Comparison of ENCODE assay signal across 12 cellular contexts in the genomic region with DNA sequence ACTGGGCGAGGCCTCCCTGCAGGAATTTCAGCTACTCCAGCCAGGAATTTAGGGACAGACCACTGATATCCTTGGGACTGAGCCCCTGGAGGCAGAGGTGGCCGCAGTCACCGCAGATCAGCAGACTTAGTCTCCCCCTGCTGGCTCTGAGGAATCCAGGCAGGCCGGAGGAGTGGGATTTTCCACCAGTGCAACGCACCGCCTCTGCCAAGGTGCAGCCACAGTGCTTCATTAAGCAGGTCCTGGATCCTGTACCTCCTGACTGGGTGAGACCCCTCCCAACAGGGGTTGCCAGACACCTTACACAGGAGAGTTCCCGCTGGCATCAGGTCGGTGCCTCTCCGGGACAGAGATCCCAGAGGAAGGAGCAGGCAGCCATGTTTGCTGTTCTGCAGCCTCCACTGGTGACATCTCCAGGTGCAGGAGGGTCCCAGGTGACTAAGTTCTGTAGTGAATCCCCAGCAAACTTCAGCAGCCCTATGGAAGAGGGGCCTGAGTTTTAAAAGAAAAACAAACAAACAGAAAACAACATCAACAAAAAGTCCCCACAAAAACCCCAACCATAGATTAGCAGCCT.
DNase-seq lines count a peak whose midpoint lies in the region; ATAC-seq, FAIRE-seq and TF ChIP-seq lines count a peak whose summit lies in the region.
"Had no signal": no experiment of that assay in that cellular context is flagged by ENCODE, and none has a peak within 500 bp of the region (broad histone marks: within the 10 kb centered on the region; RNA-seq: fewer than 3 reads in every experiment).

No MANE protein-coding gene starts in this region.

- H3K9me3 Mint-ChIP-seq in activated CD8-positive, alpha-beta memory T cell treated with anti-CD3 and anti-CD28 coated beads, Interleukin-2, amount 10 ng/mL, durations not matched to agents 7 days and 5 days (ENCODE audit: low read depth), result peaks cover 5% of the 10 kb centered on the region
- no peaks in the 10 kb centered on the region for H3K9me3 Mint-ChIP-seq in activated T-helper 1 cell treated with anti-CD3 and anti-CD28 coated beads, Interleukin-12 subunit alpha, Interleukin-12 subunit beta, Interleukin-2, Interleukin-4 antibody, amounts not matched to agents 30 ng/mL and 10 ng/mL and 1 ng/mL, durations not matched to agents 14 hours and 24 hours and 36 hours

- H3K27me3 Mint-ChIP-seq in activated CD8-positive, alpha-beta memory T cell treated with anti-CD3 and anti-CD28 coated beads, Interleukin-2, amount 10 ng/mL, durations not matched to agents 7 days and 5 days, result no peaks in the 10 kb centered on the region
- H3K27me3 Mint-ChIP-seq in activated T-helper 1 cell treated with anti-CD3 and anti-CD28 coated beads, Interleukin-12 subunit alpha, Interleukin-12 subunit beta, Interleukin-2, Interleukin-4 antibody, amounts not matched to agents 30 ng/mL and 10 ng/mL and 1 ng/mL, durations not matched to agents 14 hours and 24 hours and 36 hours (ENCODE audit: insufficient read depth), result no peaks in the 10 kb centered on the region
- H3K27me3 Mint-ChIP-seq: activated naive CD8-positive, alpha-beta T cell treated with anti-CD3 and anti-CD28 coated beads, Interleukin-2, amount 50 U/mL, for 24 hours had no signal

- no peak overlapping the region for H3K4me3 Mint-ChIP-seq in activated CD8-positive, alpha-beta memory T cell treated with anti-CD3 and anti-CD28 coated beads, Interleukin-2, amount 10 ng/mL, durations not matched to agents 7 days and 5 days
- no peak overlapping the region for H3K4me3 Mint-ChIP-seq in activated T-helper 1 cell treated with anti-CD3 and anti-CD28 coated beads, Interleukin-12 subunit alpha, Interleukin-12 subunit beta, Interleukin-2, Interleukin-4 antibody, amounts not matched to agents 30 ng/mL and 10 ng/mL and 1 ng/mL, durations not matched to agents 14 hours and 24 hours and 36 hours
- H3K4me3 Mint-ChIP-seq: activated naive CD8-positive, alpha-beta T cell treated with anti-CD3 and anti-CD28 coated beads, Interleukin-2, amount 50 U/mL, for 24 hours had no signal

- no CpG with 5 or more reads among the region's 9 CpGs for WGBS in iPS DF 6.9 (ENCODE audit: insufficient coverage, insufficient read length)

- CTCF ChIA-PET in activated CD8-positive, alpha-beta memory T cell treated with anti-CD3 and anti-CD28 coated beads, Interleukin-2, amount 10 ng/mL, durations not matched to agents 7 days and 5 days (lab: Charles Lee), result no interaction called here

- FAIRE-seq in urothelium cell line (lab: Jason Lieb, UNC), result no peak
- FAIRE-seq: GM18507 had no signal

- no peak overlapping the region for H3K27ac ChIP-seq in right atrium auricular region
- H3K27ac ChIP-seq in WERI-Rb-1, result no peak overlapping the region
- H3K27ac ChIP-seq in iPS DF 6.9 (ENCODE audit: low read length), result no peak overlapping the region

- no peaks in the 10 kb centered on the region for H3K36me3 Mint-ChIP-seq in activated CD8-positive, alpha-beta memory T cell treated with anti-CD3 and anti-CD28 coated beads, Interleukin-2, amount 10 ng/mL, durations not matched to agents 7 days and 5 days
- H3K36me3 Mint-ChIP-seq in activated T-helper 1 cell treated with anti-CD3 and anti-CD28 coated beads, Interleukin-12 subunit alpha, Interleukin-12 subunit beta, Interleukin-2, Interleukin-4 antibody, amounts not matched to agents 30 ng/mL and 10 ng/mL and 1 ng/mL, durations not matched to agents 14 hours and 24 hours and 36 hours (ENCODE audit: low read depth), result no peaks in the 10 kb centered on the region

- TF ChIP-seq CTCF in right atrium auricular region (IDR thresholded peaks at IDR 0.05) (peak in 1 of 2 donors; percentile 29), WERI-Rb-1 (IDR thresholded peaks at IDR 0.05; ENCODE audit: low read depth, low read length) (peak; percentile 58)

- H3K27me3 ChIP-seq in right atrium auricular region (no peaks in the 10 kb centered on the region), WERI-Rb-1 (ENCODE audit: insufficient read depth, low read depth, severe bottlenecking) (no peaks in the 10 kb centered on the region), iPS DF 6.9 (ENCODE audit: control insufficient read depth, insufficient read depth, low read length) (no peaks in the 10 kb centered on the region)

- intact Hi-C loops in Right ventricle myocardium inferior (cut with DNase I), result no loop called here
- intact Hi-C loops in activated T-helper 1 cell treated with anti-CD3 and anti-CD28 coated beads, Interleukin-12 subunit alpha, Interleukin-12 subunit beta, Interleukin-2, Interleukin-4 antibody, amounts not matched to agents 30 ng/mL and 10 ng/mL and 1 ng/mL, durations not matched to agents 14 hours and 24 hours and 36 hours (cut with micrococcal nuclease), result no loop called here

- no peak overlapping the region for H3K27ac Mint-ChIP-seq in activated CD8-positive, alpha-beta memory T cell treated with anti-CD3 and anti-CD28 coated beads, Interleukin-2, amount 10 ng/mL, durations not matched to agents 7 days and 5 days
- H3K27ac Mint-ChIP-seq in activated T-helper 1 cell treated with anti-CD3 and anti-CD28 coated beads, Interleukin-12 subunit alpha, Interleukin-12 subunit beta, Interleukin-2, Interleukin-4 antibody, amounts not matched to agents 30 ng/mL and 10 ng/mL and 1 ng/mL, durations not matched to agents 14 hours and 24 hours and 36 hours, result no peak overlapping the region
- H3K27ac Mint-ChIP-seq: activated naive CD8-positive, alpha-beta T cell treated with anti-CD3 and anti-CD28 coated beads, Interleukin-2, amount 50 U/mL, for 24 hours had no signal

- no peaks in the 10 kb centered on the region for H3K4me1 Mint-ChIP-seq in activated CD8-positive, alpha-beta memory T cell treated with anti-CD3 and anti-CD28 coated beads, Interleukin-2, amount 10 ng/mL, durations not matched to agents 7 days and 5 days
- no peaks in the 10 kb centered on the region for H3K4me1 Mint-ChIP-seq in activated T-helper 1 cell treated with anti-CD3 and anti-CD28 coated beads, Interleukin-12 subunit alpha, Interleukin-12 subunit beta, Interleukin-2, Interleukin-4 antibody, amounts not matched to agents 30 ng/mL and 10 ng/mL and 1 ng/mL, durations not matched to agents 14 hours and 24 hours and 36 hours (ENCODE audit: low read depth)
- H3K4me1 Mint-ChIP-seq: activated naive CD8-positive, alpha-beta T cell treated with anti-CD3 and anti-CD28 coated beads, Interleukin-2, amount 50 U/mL, for 24 hours had no signal

- ATAC-seq in Right ventricle myocardium inferior (peak; percentile 74), GM18498 (IDR thresholded peaks at IDR 0.05; ENCODE audit: unreplicated experiment) (no peak)
- no peak for ATAC-seq in activated CD8-positive, alpha-beta memory T cell treated with anti-CD3 and anti-CD28 coated beads, Interleukin-2, amount 10 ng/mL, durations not matched to agents 7 days and 5 days
- ATAC-seq: activated naive CD8-positive, alpha-beta T cell treated with anti-CD3 and anti-CD28 coated beads, Interleukin-2, amount 50 U/mL, for 24 hours had no signal

- H3K36me3 ChIP-seq in right atrium auricular region (no peaks in the 10 kb centered on the region), WERI-Rb-1 (no peaks in the 10 kb centered on the region), iPS DF 6.9 (ENCODE audit: control insufficient read depth, insufficient read depth, low read length) (no peaks in the 10 kb centered on the region)

- H3K4me3 ChIP-seq in right atrium auricular region (no peak overlapping the region), WERI-Rb-1 (ENCODE audit: low read depth, low read length) (no peak overlapping the region), iPS DF 6.9 (ENCODE audit: low read length) (no peak overlapping the region)

- DNase-seq in Right ventricle myocardium inferior (ENCODE audit: missing footprints), result peak; percentile 28
- no peak for DNase-seq in right atrium auricular region (ENCODE audit: low spot score)
- DNase-seq in WERI-Rb-1, result peak; percentile 36
- DNase-seq in iPS DF 6.9 (ENCODE audit: low read depth, low spot score), result peak; percentile 58
- DNase-seq in urothelium cell line (ENCODE audit: low spot score), result peak; percentile 55
- DNase-seq in activated CD8-positive, alpha-beta memory T cell treated with anti-CD3 and anti-CD28 coated beads, Interleukin-2, amount 10 ng/mL, durations not matched to agents 7 days and 5 days, result no peak
- DNase-seq in activated T-helper 1 cell treated with anti-CD3 and anti-CD28 coated beads, Interleukin-12 subunit alpha, Interleukin-12 subunit beta, Interleukin-2, Interleukin-4 antibody, amounts not matched to agents 30 ng/mL and 10 ng/mL and 1 ng/mL, durations not matched to agents 14 hours and 24 hours and 36 hours (ENCODE audit: low spot score), result no peak
- DNase-seq: ACHN; activated naive CD8-positive, alpha-beta T cell treated with anti-CD3 and anti-CD28 coated beads, Interleukin-2, amount 50 U/mL, for 24 hours; DMS79 treated with DMSO at 0.1 percent for 48 hours had no signal

- H3K4me1 ChIP-seq in right atrium auricular region, result no peaks in the 10 kb centered on the region
- H3K4me1 ChIP-seq in iPS DF 6.9 (ENCODE audit: control insufficient read depth, insufficient read depth, low read length), result peaks cover 5% of the 10 kb centered on the region

- H3K9me3 ChIP-seq in right atrium auricular region (no peaks in the 10 kb centered on the region), WERI-Rb-1 (ENCODE audit: severe bottlenecking) (no peaks in the 10 kb centered on the region), iPS DF 6.9 (ENCODE audit: control insufficient read depth, insufficient read depth, low read length) (no peaks in the 10 kb centered on the region)

Comparison
In these comparisons a context has a peak if more than half of its experiments do, and no peak if none do; other contexts are left out.
1. DNase-seq: peak in Right ventricle myocardium inferior (single experiment), WERI-Rb-1 (single experiment), iPS DF 6.9 (single experiment) and urothelium cell line (single experiment); none in right atrium auricular region (single experiment), activated CD8-positive, alpha-beta memory T cell treated with anti-CD3 and anti-CD28 coated beads, Interleukin-2, amount 10 ng/mL, durations not matched to agents 7 days and 5 days (single experiment) and activated T-helper 1 cell treated with anti-CD3 and anti-CD28 coated beads, Interleukin-12 subunit alpha, Interleukin-12 subunit beta, Interleukin-2, Interleukin-4 antibody, amounts not matched to agents 30 ng/mL and 10 ng/mL and 1 ng/mL, durations not matched to agents 14 hours and 24 hours and 36 hours (single experiment).